ENCODE assay signal across 8 cellular contexts in the genomic region with DNA sequence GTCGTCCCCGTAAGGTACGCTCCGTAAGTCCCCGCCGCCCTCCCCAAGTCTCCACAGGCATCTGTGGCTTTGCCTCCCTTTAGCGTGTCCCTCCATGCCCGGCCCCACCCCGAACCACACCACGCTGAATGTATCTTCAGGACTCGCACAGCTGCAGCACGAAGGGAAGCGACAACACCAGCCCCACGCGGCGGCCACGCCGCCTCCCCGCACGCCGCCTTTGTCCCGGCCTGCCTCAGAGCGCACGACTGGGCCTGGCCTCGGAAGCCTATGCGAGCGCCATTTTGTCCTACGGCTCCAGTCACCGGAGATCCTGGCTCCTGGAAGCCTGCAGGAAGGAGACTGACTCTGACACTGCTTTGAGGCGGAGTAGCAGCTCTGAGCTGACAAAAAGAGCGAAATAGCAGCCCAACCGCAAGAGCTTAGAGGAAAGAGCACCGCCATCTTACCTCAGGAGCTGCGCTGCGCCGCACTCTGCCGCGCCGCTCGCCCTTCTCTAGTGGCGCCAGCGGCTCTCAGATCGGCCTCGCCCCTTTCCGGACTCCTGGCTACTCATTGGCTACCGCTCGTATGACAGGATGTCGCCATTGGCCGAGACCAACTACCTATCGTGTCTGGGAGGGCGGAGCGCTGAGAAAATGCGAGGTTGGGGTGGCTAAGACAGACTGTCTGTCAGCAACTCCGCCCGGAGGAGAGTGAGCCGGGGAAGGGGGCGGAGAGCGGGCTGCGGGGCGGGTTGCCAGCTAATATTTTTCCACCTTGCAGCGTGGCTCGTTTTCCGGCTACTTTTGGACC. TPM values are rescaled to one million over a fixed set of nuclear protein-coding genes. Genes with fewer than 3 reads are reported as not detected.
DNase-seq lines count a peak whose midpoint lies in the region; ATAC-seq and TF ChIP-seq lines count a peak whose summit lies in the region.

A gene with protein sequence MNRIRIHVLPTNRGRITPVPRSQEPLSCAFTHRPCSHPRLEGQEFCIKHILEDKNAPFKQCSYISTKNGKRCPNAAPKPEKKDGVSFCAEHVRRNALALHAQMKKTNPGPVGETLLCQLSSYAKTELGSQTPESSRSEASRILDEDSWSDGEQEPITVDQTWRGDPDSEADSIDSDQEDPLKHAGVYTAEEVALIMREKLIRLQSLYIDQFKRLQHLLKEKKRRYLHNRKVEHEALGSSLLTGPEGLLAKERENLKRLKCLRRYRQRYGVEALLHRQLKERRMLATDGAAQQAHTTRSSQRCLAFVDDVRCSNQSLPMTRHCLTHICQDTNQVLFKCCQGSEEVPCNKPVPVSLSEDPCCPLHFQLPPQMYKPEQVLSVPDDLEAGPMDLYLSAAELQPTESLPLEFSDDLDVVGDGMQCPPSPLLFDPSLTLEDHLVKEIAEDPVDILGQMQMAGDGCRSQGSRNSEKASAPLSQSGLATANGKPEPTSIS (minus strand): TSS at position 501 of the 795 bp plus-strand sequence. CDS start 606 bp downstream, outside the sequence.

- peak; percentile 98 for DNase-seq in AG10803 (ENCODE audit: low read depth)
- DNase-seq in NCI-H460 (ENCODE audit: extremely low read depth, low read depth): peak; percentile 99
- DNase-seq in activated CD4-positive, CD25-positive, alpha-beta regulatory T cell treated with anti-CD3 and anti-CD28 coated beads, Interleukin-2, amount 50 U/mL, for 72 hours: peak; percentile 94
- peak; percentile 91 to 99 for DNase-seq in cerebellar nuclear complex (lab: John Stamatoyannopoulos, UW)
- peak; percentile 100 for DNase-seq in islet precursor cell
- DNase-seq in stimulated activated CD4-positive, alpha-beta T cell treated with anti-CD3 and anti-CD28 coated beads, Interleukin-12 subunit alpha, Interleukin-12 subunit beta, amount 100 ng/mL, for 48 hours (ENCODE audit: low read depth in 2 of 3, low spot score in 1 of 3): peak; percentile 96 to 97 (median 97)

- TF ChIP-seq CTCF in AG10803 (conservative IDR thresholded peaks at IDR 0.05; ENCODE audit: low read length): no peak

- peak; percentile 99 for ATAC-seq in GM19043 (IDR thresholded peaks at IDR 0.05; ENCODE audit: low read depth, unreplicated experiment)
- ATAC-seq in HG03378 (IDR thresholded peaks at IDR 0.05; ENCODE audit: unreplicated experiment): peak; percentile 99

- peak within 1 kb of the TSS; percentile 100 for H3K4me3 ChIP-seq in AG10803 (ENCODE audit: low read length)

RNA-seq across cellular contexts. Expression of the gene that starts here (rescaled TPM):
- 63.9 and 66.4 TPM in 2 replicates for total RNA-seq in NCI-H460 (2014; rRNA removed; shearing (Covaris generic))
- polyA plus RNA-seq in NCI-H460 (2014; cell fraction: nucleus; rRNA removed): 94.5 and 104 TPM in 2 replicates

Comparison
In these comparisons a context has a peak if more than half of its experiments do, and no peak if none do; other contexts are left out.
1. Peak in every context shown above with its lines: DNase-seq, ATAC-seq and H3K4me3 ChIP-seq.